9 cellular contexts compared by ENCODE assay signal in the genomic region with DNA sequence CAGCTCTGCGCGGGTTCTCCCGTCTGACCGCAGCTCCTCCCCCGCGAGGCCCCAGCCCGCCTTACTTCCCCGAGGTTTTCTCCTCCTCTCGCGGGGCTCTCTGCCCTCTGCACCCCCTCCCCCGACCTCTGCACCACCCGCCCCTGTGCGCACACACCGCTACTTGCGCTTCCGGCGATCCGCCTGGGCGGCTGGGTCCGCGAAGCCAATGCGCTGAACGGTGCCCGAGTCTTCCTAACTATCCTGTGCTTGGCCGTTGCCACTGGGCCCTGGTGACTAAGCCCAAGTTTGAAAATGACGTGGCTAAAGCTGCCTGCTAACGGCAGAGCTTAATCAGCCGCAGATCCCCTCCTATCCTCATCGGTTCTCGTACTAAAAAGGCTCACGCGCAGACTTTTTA. TPM values are rescaled to one million over a fixed set of nuclear protein-coding genes. Genes with fewer than 3 reads are reported as not detected.
DNase-seq lines count a peak whose midpoint lies in the region; ATAC-seq and TF ChIP-seq lines count a peak whose summit lies in the region.
"Had no signal": no experiment of that assay in that cellular context is flagged by ENCODE, and none has a peak within 500 bp of the region (broad histone marks: within the 10 kb centered on the region; RNA-seq: fewer than 3 reads in every experiment).

No MANE protein-coding gene starts in this region.

- H3K27ac ChIP-seq in gastrocnemius medialis = no peak overlapping the region

- peaks cover 64% of the 10 kb centered on the region for H3K27me3 Mint-ChIP-seq in activated T-helper 1 cell treated with anti-CD3 and anti-CD28 coated beads, Interleukin-12 subunit alpha, Interleukin-12 subunit beta, Interleukin-2, Interleukin-4 antibody, amounts not matched to agents 30 ng/mL and 10 ng/mL and 1 ng/mL, durations not matched to agents 14 hours and 24 hours and 36 hours (ENCODE audit: insufficient read depth)

- peaks cover 5% of the 10 kb centered on the region for H3K9me3 Mint-ChIP-seq in activated T-helper 1 cell treated with anti-CD3 and anti-CD28 coated beads, Interleukin-12 subunit alpha, Interleukin-12 subunit beta, Interleukin-2, Interleukin-4 antibody, amounts not matched to agents 30 ng/mL and 10 ng/mL and 1 ng/mL, durations not matched to agents 14 hours and 24 hours and 36 hours

- in situ Hi-C loops in gastrocnemius medialis (cut with MboI; ENCODE audit: low sequenced_read_pairs in 4 of 4) = no loop called here

- H3K4me3 Mint-ChIP-seq in activated T-helper 1 cell treated with anti-CD3 and anti-CD28 coated beads, Interleukin-12 subunit alpha, Interleukin-12 subunit beta, Interleukin-2, Interleukin-4 antibody, amounts not matched to agents 30 ng/mL and 10 ng/mL and 1 ng/mL, durations not matched to agents 14 hours and 24 hours and 36 hours = no peak overlapping the region

- TF ChIP-seq POLR2A in gastrocnemius medialis (IDR thresholded peaks at IDR 0.05) = no peak

- no peaks in the 10 kb centered on the region for H3K36me3 ChIP-seq in gastrocnemius medialis

- peak overlapping the region; percentile 82 for H3K27ac Mint-ChIP-seq in activated T-helper 1 cell treated with anti-CD3 and anti-CD28 coated beads, Interleukin-12 subunit alpha, Interleukin-12 subunit beta, Interleukin-2, Interleukin-4 antibody, amounts not matched to agents 30 ng/mL and 10 ng/mL and 1 ng/mL, durations not matched to agents 14 hours and 24 hours and 36 hours
- H3K27ac Mint-ChIP-seq: naive thymus-derived CD4-positive, alpha-beta T cell had no signal

- no peaks in the 10 kb centered on the region for H3K36me3 Mint-ChIP-seq in activated T-helper 1 cell treated with anti-CD3 and anti-CD28 coated beads, Interleukin-12 subunit alpha, Interleukin-12 subunit beta, Interleukin-2, Interleukin-4 antibody, amounts not matched to agents 30 ng/mL and 10 ng/mL and 1 ng/mL, durations not matched to agents 14 hours and 24 hours and 36 hours (ENCODE audit: low read depth)

- no peak for TF ChIP-seq CTCF in AG10803 (conservative IDR thresholded peaks at IDR 0.05; ENCODE audit: low read length)
- TF ChIP-seq CTCF in gastrocnemius medialis (IDR thresholded peaks at IDR 0.05 in 4 of 5, conservative IDR thresholded peaks at IDR 0.05 in 1 of 5) = no peak

- H3K4me3 ChIP-seq in AG10803 (ENCODE audit: low read length) (peak overlapping the region; percentile 22), gastrocnemius medialis (peak overlapping the region in 1 of 4 donors; percentile 42)

- intact Hi-C loops in activated T-helper 1 cell treated with anti-CD3 and anti-CD28 coated beads, Interleukin-12 subunit alpha, Interleukin-12 subunit beta, Interleukin-2, Interleukin-4 antibody, amounts not matched to agents 30 ng/mL and 10 ng/mL and 1 ng/mL, durations not matched to agents 14 hours and 24 hours and 36 hours (cut with micrococcal nuclease) = no loop called here
- intact Hi-C loops in gastrocnemius medialis (cut with DNase I; ENCODE audit: low total_unique reads) = no loop called here

- peaks cover 83 to 92% (median 90%) of the 10 kb centered on the region in 3 donors for H3K27me3 ChIP-seq in gastrocnemius medialis

- DNase-seq in AG10803 (ENCODE audit: low read depth) = peak; percentile 15
- DNase-seq in activated T-helper 1 cell treated with anti-CD3 and anti-CD28 coated beads, Interleukin-12 subunit alpha, Interleukin-12 subunit beta, Interleukin-2, Interleukin-4 antibody, amounts not matched to agents 30 ng/mL and 10 ng/mL and 1 ng/mL, durations not matched to agents 14 hours and 24 hours and 36 hours (ENCODE audit: low spot score) = no peak
- DNase-seq in kidney glomerular epithelial cell (lab: John Stamatoyannopoulos, UW) = peak; percentile 43
- DNase-seq in gastrocnemius medialis = no peak
- no peak for DNase-seq in SHP77 (lab: John Stamatoyannopoulos, UW)

- ATAC-seq in GM18502 (IDR thresholded peaks at IDR 0.05; ENCODE audit: poor library complexity, unreplicated experiment) = peak; percentile 52
- no peak for ATAC-seq in gastrocnemius medialis
- ATAC-seq in HG02678 (IDR thresholded peaks at IDR 0.05; ENCODE audit: unreplicated experiment) = no peak
- ATAC-seq in HG03280 (IDR thresholded peaks at IDR 0.05; ENCODE audit: unreplicated experiment) = no peak
- ATAC-seq: naive thymus-derived CD4-positive, alpha-beta T cell had no signal

- H3K4me1 Mint-ChIP-seq in activated T-helper 1 cell treated with anti-CD3 and anti-CD28 coated beads, Interleukin-12 subunit alpha, Interleukin-12 subunit beta, Interleukin-2, Interleukin-4 antibody, amounts not matched to agents 30 ng/mL and 10 ng/mL and 1 ng/mL, durations not matched to agents 14 hours and 24 hours and 36 hours (ENCODE audit: low read depth) = peaks cover 9% of the 10 kb centered on the region

- H3K4me1 ChIP-seq in gastrocnemius medialis = peaks cover 30 to 36% of the 10 kb centered on the region in 2 donors

- H3K9me3 ChIP-seq in gastrocnemius medialis = no peaks in the 10 kb centered on the region

RNA-seq across cellular contexts. Expression of gene ONECUT2, which starts 6.2 kb away (rescaled TPM):
- under 0.01 TPM in 1 of 2 replicates, not detected in the other for total RNA-seq in activated T-helper 1 cell treated with anti-CD3 and anti-CD28 coated beads, Interleukin-12 subunit alpha, Interleukin-12 subunit beta, Interleukin-2, Interleukin-4 antibody, amounts not matched to agents 30 ng/mL and 10 ng/mL and 1 ng/mL, durations not matched to agents 14 hours and 24 hours and 36 hours
- total RNA-seq in gastrocnemius medialis = under 1 TPM in 3 of 4 donors, not detected in 1; under 0.01 to 0.15 (median 0.04) TPM
- total RNA-seq: naive thymus-derived CD4-positive, alpha-beta T cell had no signal

Comparison
In these comparisons a context has a peak if more than half of its experiments do, and no peak if none do; other contexts are left out.
1. DNase-seq: peak in AG10803 (single experiment) and kidney glomerular epithelial cell (single experiment); none in activated T-helper 1 cell treated with anti-CD3 and anti-CD28 coated beads, Interleukin-12 subunit alpha, Interleukin-12 subunit beta, Interleukin-2, Interleukin-4 antibody, amounts not matched to agents 30 ng/mL and 10 ng/mL and 1 ng/mL, durations not matched to agents 14 hours and 24 hours and 36 hours (single experiment), gastrocnemius medialis (0 of 2) and SHP77 (0 of 2).